ENCODE assay signal across 1 cellular context in the genomic region with DNA sequence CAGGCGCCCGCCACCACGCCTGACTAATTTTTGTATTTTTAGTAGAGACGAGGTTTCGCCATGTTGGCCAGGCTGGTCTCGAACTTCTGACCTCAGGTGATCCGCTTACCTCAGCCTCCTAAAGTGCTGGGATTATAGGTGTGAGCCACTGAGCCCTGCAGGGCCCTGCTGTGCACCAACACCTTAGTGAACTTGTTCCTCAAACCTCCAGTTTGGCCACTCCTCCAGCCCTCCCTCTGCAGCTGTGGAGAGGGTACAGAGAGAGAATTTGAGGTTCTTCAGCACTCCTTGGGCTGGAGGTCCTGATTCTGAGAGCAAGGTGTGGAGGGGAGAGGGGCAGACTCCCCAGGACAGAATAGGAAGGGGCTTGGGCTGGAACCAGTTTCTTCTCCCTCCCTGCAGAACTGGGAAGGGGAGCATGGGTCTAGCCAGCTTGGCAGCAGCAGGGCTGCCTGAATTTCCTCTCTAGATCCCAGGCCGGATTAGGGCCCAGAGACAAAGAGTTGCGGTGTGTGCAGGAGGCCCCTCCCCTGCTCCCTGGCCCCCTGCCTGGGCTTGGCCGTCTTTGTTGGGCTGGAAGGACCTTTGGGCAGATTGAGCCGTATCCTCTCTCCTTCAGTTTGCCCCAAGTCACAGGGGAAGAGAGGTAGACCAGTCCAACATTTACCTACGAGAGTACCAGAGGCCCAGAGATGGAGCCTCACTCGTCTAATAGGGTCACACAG.
TF ChIP-seq lines count a peak whose summit lies in the region.

No MANE protein-coding gene starts in this region.

TF ChIP-seq in HEK293, 187 proteins besides CTCF, POLR2A, EP300 and RAD21 (continued from another document):
- no peak for TF ChIP-seq ZNF561 (tag by site-specific recombination; IDR thresholded peaks at IDR 0.05; ENCODE audit: borderline replicate concordance)
